ENCODE assay signal across 11 cellular contexts in genomic region chrX:153336128-153336894, GRCh38. TPM values are rescaled to one million over a fixed set of nuclear protein-coding genes. Genes with fewer than 3 reads are reported as not detected.
A peak's percentile ranks its signal among the peaks of the same experiment; 100 is the strongest.
DNase-seq lines count a peak whose midpoint lies in the region; ATAC-seq and TF ChIP-seq lines count a peak whose summit lies in the region.
"Had no signal": no experiment of that assay in that cellular context is flagged by ENCODE, and none has a peak within 500 bp of the region (broad histone marks: within the 10 kb centered on the region; RNA-seq: fewer than 3 reads in every experiment).

No MANE protein-coding gene starts in this region.

- intact Hi-C loops in OCI-LY7 (cut with micrococcal nuclease; ENCODE audit: unreplicated experiment): no loop called here

- H3K27ac ChIP-seq in OCI-LY7 (ENCODE audit: low read depth, low read length, poor library complexity, severe bottlenecking) (peak overlapping the region; percentile 47), trophoblast cell (ENCODE audit: low read depth, low read length) (no peak overlapping the region)
- H3K27ac ChIP-seq: dorsolateral prefrontal cortex had no signal

- no peak overlapping the region for H3K18ac ChIP-seq in trophoblast cell (ENCODE audit: low read length)

- BruUV-seq in OCI-LY7 (replicated peaks; lab: Mats Ljungman, UMichigan): TSS peak; percentile 52

- H3K4me1 Mint-ChIP-seq in naive B cell: peaks cover 33 to 51% (median 49%) of the 10 kb centered on the region in 3 donors

- H2AFZ ChIP-seq in OCI-LY7 (ENCODE audit: low read length) (no peak overlapping the region), trophoblast cell (ENCODE audit: insufficient read depth, low read length, poor library complexity) (no peak overlapping the region)

- no peak overlapping the region for H3K4ac ChIP-seq in trophoblast cell (ENCODE audit: low read depth, low read length)

- H2AK5ac ChIP-seq in trophoblast cell (ENCODE audit: low read length): no peak overlapping the region

- no peak overlapping the region for H2BK12ac ChIP-seq in trophoblast cell (ENCODE audit: low read length)

- H3K9me3 ChIP-seq in OCI-LY7 (ENCODE audit: low read length) (no peaks in the 10 kb centered on the region), trophoblast cell (ENCODE audit: insufficient read depth, low read depth, low read length) (no peaks in the 10 kb centered on the region)
- H3K9me3 ChIP-seq: MG63 had no signal

- peaks cover 8 to 9% of the 10 kb centered on the region in 2 donors for H3K36me3 Mint-ChIP-seq in naive B cell

- H3K4me1 ChIP-seq in OCI-LY7 (ENCODE audit: insufficient read depth, low read length, poor library complexity, severe bottlenecking) (peaks cover 40% of the 10 kb centered on the region), trophoblast cell (ENCODE audit: control insufficient read depth in 1 of 2, insufficient read depth in 2 of 2, low read length in 2 of 2) (peaks cover 0 to 6% of the 10 kb centered on the region in 2 experiments)

- no peaks in the 10 kb centered on the region for H3K27me3 Mint-ChIP-seq in naive B cell

- H3K4me2 ChIP-seq in OCI-LY7 (ENCODE audit: low read length): peak overlapping the region; percentile 70
- H3K4me2 ChIP-seq in trophoblast cell (ENCODE audit: low read length): no peak overlapping the region

- H3K27me3 ChIP-seq in trophoblast cell (ENCODE audit: insufficient read depth, low read length): no peaks in the 10 kb centered on the region
- H3K27me3 ChIP-seq: MG63 had no signal

- POLR2A ChIA-PET in OCI-LY7 (lab: Charles Lee): no interaction called here

- no peaks in the 10 kb centered on the region; the same call in 1 of the 2 replicates for H4K20me1 ChIP-seq in OCI-LY7 (ENCODE audit: insufficient read depth, low read length)

- H3K79me1 ChIP-seq in trophoblast cell (ENCODE audit: low read length): peaks cover 6% of the 10 kb centered on the region

- H3K9me2 ChIP-seq in OCI-LY7 (ENCODE audit: insufficient read depth, low read length): no peaks in the 10 kb centered on the region; the same call in 1 of the 2 replicates

- peak; percentile 17 to 26 for ATAC-seq in activated CD4-positive, CD25-positive, alpha-beta regulatory T cell treated with anti-CD3 and anti-CD28 coated beads, Interleukin-2, amount 50 U/mL, for 24 hours
- ATAC-seq in GM19351 (IDR thresholded peaks at IDR 0.05; ENCODE audit: unreplicated experiment) (peak; percentile 34), naive B cell (ENCODE audit: low read depth in 2 of 2) (peak; percentile 22 to 31)

- peak overlapping the region; percentile 84 for H3K4me3 ChIP-seq in OCI-LY7 (ENCODE audit: low read depth, low read length, poor library complexity, severe bottlenecking)
- H3K4me3 ChIP-seq in trophoblast cell (ENCODE audit: low read depth, low read length): no peak overlapping the region
- H3K4me3 ChIP-seq: MG63 had no signal

- CTCF ChIA-PET in OCI-LY7 (lab: Charles Lee; ENCODE audit: unreplicated experiment): no interaction called here

- no peak overlapping the region for H3K23ac ChIP-seq in trophoblast cell (ENCODE audit: low read length)

- H4K12ac ChIP-seq in trophoblast cell (ENCODE audit: low read depth, low read length): no peak overlapping the region

- no peak for DNase-seq in activated CD4-positive, CD25-positive, alpha-beta regulatory T cell treated with anti-CD3 and anti-CD28 coated beads, Interleukin-2, amount 50 U/mL, for 72 hours
- DNase-seq in OCI-LY7 (ENCODE audit: low spot score) (peak; percentile 54), naive B cell (peak; percentile 39), NCI-H146 (lab: John Stamatoyannopoulos, UW) (no peak), trophoblast cell (no peak), NCI-H446 (lab: John Stamatoyannopoulos, UW) (no peak)
- DNase-seq: MG63, nucleus accumbens had no signal

- H3K36me3 ChIP-seq in OCI-LY7 (ENCODE audit: insufficient read depth, low read length) (peaks cover 37% of the 10 kb centered on the region), trophoblast cell (ENCODE audit: control insufficient read depth in 1 of 2, insufficient read depth in 2 of 2, low read length in 2 of 2) (peaks cover 9% of the 10 kb centered on the region in 2 experiments)

- H3K4me3 Mint-ChIP-seq in naive B cell: peak overlapping the region; percentile 76 to 92 (median 80)

- TF ChIP-seq CTCF in OCI-LY7 (conservative IDR thresholded peaks at IDR 0.05; ENCODE audit: low read length): no peak

- H4K8ac ChIP-seq in trophoblast cell (ENCODE audit: low read depth, low read length): no peak overlapping the region

- H2BK5ac ChIP-seq in trophoblast cell (ENCODE audit: low read depth, low read length, poor library complexity): no peak overlapping the region

- H3K27ac Mint-ChIP-seq in naive B cell: peak overlapping the region in 5 of 6 donors; percentile 23 to 92 (median 81)

- peaks cover 0 to 4% (median 0%) of the 10 kb centered on the region in 7 donors for H3K9me3 Mint-ChIP-seq in naive B cell

- H3K79me2 ChIP-seq in OCI-LY7 (ENCODE audit: insufficient read depth, low read depth, low read length): no peaks in the 10 kb centered on the region
- H3K79me2 ChIP-seq in trophoblast cell (ENCODE audit: control insufficient read depth, insufficient read depth, low read length, poor library complexity): peaks cover 5% of the 10 kb centered on the region

- WGBS in trophoblast cell (ENCODE audit: extremely low coverage, insufficient coverage, insufficient read length): no CpG with 5 or more reads among the region's 11 CpGs

- no peak overlapping the region for H2BK120ac ChIP-seq in trophoblast cell (ENCODE audit: insufficient read depth, low read length, poor library complexity)

- H3K14ac ChIP-seq in trophoblast cell (ENCODE audit: low read length): no peak overlapping the region

- H4K91ac ChIP-seq in trophoblast cell (ENCODE audit: low read depth, low read length): no peak overlapping the region

- H3K9ac ChIP-seq in trophoblast cell (ENCODE audit: low read length): no peak overlapping the region

RNA-seq across cellular contexts. Expression of gene ZNF275, which starts 2.4 kb away (rescaled TPM):
- total RNA-seq in OCI-LY7 (2014; rRNA removed; shearing (Covaris generic)): 17.9 and 19.6 TPM in 2 replicates
- 20.2 and 34.6 TPM in 2 replicates for total RNA-seq in OCI-LY7 (2022)
- polyA plus RNA-seq in naive B cell (ENCODE audit: low read depth in 6 of 6): 10 to 100 TPM in 1 of 6 donors, 1 to 10 TPM in 5; 4.6 to 11.1 (median 7.2) TPM
- polyA plus RNA-seq in trophoblast cell (2013): 6.2 and 6.4 TPM in 2 replicates

RNA-seq across cellular contexts. Expression of gene PNMA6F, which starts 14.7 kb away (rescaled TPM):
- not detected in 2 replicates for total RNA-seq in OCI-LY7 (2014; rRNA removed; shearing (Covaris generic))
- not detected in 2 replicates for total RNA-seq in OCI-LY7 (2022)
- polyA plus RNA-seq in naive B cell (ENCODE audit: low read depth in 6 of 6): not detected
- polyA plus RNA-seq in trophoblast cell (2013): not detected in 2 replicates

Comparison
In these comparisons a context has a peak if more than half of its experiments do, and no peak if none do; other contexts are left out.
1. DNase-seq: peak in OCI-LY7 (single experiment) and naive B cell (single experiment); none in activated CD4-positive, CD25-positive, alpha-beta regulatory T cell treated with anti-CD3 and anti-CD28 coated beads, Interleukin-2, amount 50 U/mL, for 72 hours (single experiment), NCI-H146 (single experiment), trophoblast cell (0 of 2) and NCI-H446 (0 of 2).
2. Peak in every context shown above with its lines, with median percentiles within 50 percentile points of each other: ATAC-seq.